2 cellular contexts compared by ENCODE assay signal in genomic region chr19:5152013-5152763, GRCh38.
TF ChIP-seq lines count a peak whose summit lies in the region.

No MANE protein-coding gene starts in this region.

TF ChIP-seq in GM12891, 5 proteins besides CTCF, POLR2A, EP300 and RAD21 (continued from another document):
- TF ChIP-seq SPI1 (IDR thresholded peaks at IDR 0.05; ENCODE audit: low read depth, low read length): no peak
- no peak for TF ChIP-seq TAF1 (IDR thresholded peaks at IDR 0.05; ENCODE audit: low read depth, low read length)
- no peak for TF ChIP-seq POU2F2 (IDR thresholded peaks at IDR 0.05; ENCODE audit: low read depth, low read length)

TF ChIP-seq in IMR-90, 13 proteins besides CTCF, POLR2A, EP300 and RAD21 (continued from another document):
- TF ChIP-seq CHD1 (IDR thresholded peaks at IDR 0.05; ENCODE audit: low read depth, low read length) (no peak), RFX5 (IDR thresholded peaks at IDR 0.05; ENCODE audit: low read depth, low read length) (no peak), CEBPB (IDR thresholded peaks at IDR 0.05; ENCODE audit: low read depth, low read length) (no peak), SMC3 (IDR thresholded peaks at IDR 0.05; ENCODE audit: low read depth, low read length) (no peak), MAZ (IDR thresholded peaks at IDR 0.05; ENCODE audit: borderline replicate concordance, low read depth, low read length) (no peak), RCOR1 (IDR thresholded peaks at IDR 0.05; ENCODE audit: insufficient replicate concordance, low read length) (no peak), MXI1 (IDR thresholded peaks at IDR 0.05; ENCODE audit: borderline replicate concordance, low read depth, low read length) (no peak), USF2 (IDR thresholded peaks at IDR 0.05; ENCODE audit: low read depth, low read length) (no peak), FOS (IDR thresholded peaks at IDR 0.05; ENCODE audit: low read depth, low read length) (no peak), ELK1 (IDR thresholded peaks at IDR 0.05; ENCODE audit: borderline replicate concordance, low read depth, low read length) (no peak), MAFK (IDR thresholded peaks at IDR 0.05; ENCODE audit: low read depth, low read length) (no peak)
